Comparison of ENCODE assay signal across 11 cellular contexts in genomic region chr5:39176740-39177628, GRCh38. TPM values are rescaled to one million over a fixed set of nuclear protein-coding genes. Genes with fewer than 3 reads are reported as not detected.
DNase-seq lines count a peak whose midpoint lies in the region; ATAC-seq lines count a peak whose summit lies in the region.
"Had no signal": no experiment of that assay in that cellular context is flagged by ENCODE, and none has a peak within 500 bp of the region (broad histone marks: within the 10 kb centered on the region; RNA-seq: fewer than 3 reads in every experiment).

No MANE protein-coding gene starts in this region.

- H3K27me3 Mint-ChIP-seq in activated T-helper 17 cell treated with anti-CD3 and anti-CD28 coated beads, Interleukin-2, amount 50 U/mL, for 72 hours: no peaks in the 10 kb centered on the region

- DNase-seq in stimulated activated CD4-positive, alpha-beta T cell treated with anti-CD3 and anti-CD28 coated beads, Interleukin-4, amount 100 ng/mL, for 24 hours: peak; percentile 62
- DNase-seq in stimulated activated CD4-positive, alpha-beta T cell treated with anti-CD3 and anti-CD28 coated beads, Interleukin-4, amount 100 ng/mL, for 4 hours: no peak
- peak; percentile 84 for DNase-seq in Jurkat, Clone E6-1 (ENCODE audit: low read depth, low spot score)
- DNase-seq in EL (no peak), left ventricle myocardium superior (no peak), MG63 (no peak)
- DNase-seq: NCI-H510A treated with DMSO at 0.1 percent for 48 hours had no signal

- peak overlapping the region; percentile 80 for H3K4me3 Mint-ChIP-seq in activated T-helper 17 cell treated with anti-CD3 and anti-CD28 coated beads, Interleukin-2, amount 50 U/mL, for 72 hours

- H3K36me3 ChIP-seq in MG63: no peaks in the 10 kb centered on the region

- H3K9me3 ChIP-seq in MG63: no peaks in the 10 kb centered on the region

- H3K27ac Mint-ChIP-seq in activated T-helper 17 cell treated with anti-CD3 and anti-CD28 coated beads, Interleukin-2, amount 50 U/mL, for 72 hours: peak overlapping the region; percentile 87

- no peaks in the 10 kb centered on the region for H3K27me3 ChIP-seq in MG63

- peaks cover 81% of the 10 kb centered on the region for H3K4me1 Mint-ChIP-seq in activated T-helper 17 cell treated with anti-CD3 and anti-CD28 coated beads, Interleukin-2, amount 50 U/mL, for 72 hours

- ATAC-seq in activated T-helper 17 cell treated with anti-CD3 and anti-CD28 coated beads, Interleukin-2, amount 50 U/mL, for 72 hours (replicated peaks): peak; percentile 78
- no peak for ATAC-seq in HG03045 (IDR thresholded peaks at IDR 0.05; ENCODE audit: unreplicated experiment)
- no peak for ATAC-seq in left ventricle myocardium superior

- no peaks in the 10 kb centered on the region for H3K9me3 Mint-ChIP-seq in activated T-helper 17 cell treated with anti-CD3 and anti-CD28 coated beads, Interleukin-2, amount 50 U/mL, for 72 hours

- peak overlapping the region; percentile 38 for H3K4me3 ChIP-seq in Jurkat, Clone E6-1 (ENCODE audit: low read length)
- no peak overlapping the region for H3K4me3 ChIP-seq in MG63

- intact Hi-C loops in left ventricle myocardium superior (cut with micrococcal nuclease): no loop called here

- peaks cover 31% of the 10 kb centered on the region for H3K36me3 Mint-ChIP-seq in activated T-helper 17 cell treated with anti-CD3 and anti-CD28 coated beads, Interleukin-2, amount 50 U/mL, for 72 hours (ENCODE audit: low read depth)

RNA-seq across cellular contexts. Expression of gene FYB1, which starts 42.4 kb away (rescaled TPM):
- 3.7 TPM for polyA plus RNA-seq in Jurkat, Clone E6-1 (2012; ENCODE audit: insufficient read depth, insufficient read length)
- 100 to 1,000 TPM in 1 of 2 donors, 10 to 100 TPM in 1; 95.7 to 153 TPM for total RNA-seq in activated T-helper 17 cell treated with anti-CD3 and anti-CD28 coated beads, Interleukin-2, amount 50 U/mL, for 72 hours
- total RNA-seq in left ventricle myocardium superior: 5.8 TPM
- total RNA-seq in MG63 (2014; rRNA removed; shearing (Covaris generic); ENCODE audit: low replicate concordance): not detected in 2 replicates
- total RNA-seq: H1, myocyte had no signal
- polyA plus RNA-seq: H1 had no signal

Comparison
In these comparisons a context has a peak if more than half of its experiments do, and no peak if none do; other contexts are left out.
1. DNase-seq: peak in stimulated activated CD4-positive, alpha-beta T cell treated with anti-CD3 and anti-CD28 coated beads, Interleukin-4, amount 100 ng/mL, for 24 hours (single experiment) and Jurkat, Clone E6-1 (single experiment); none in stimulated activated CD4-positive, alpha-beta T cell treated with anti-CD3 and anti-CD28 coated beads, Interleukin-4, amount 100 ng/mL, for 4 hours (0 of 2), EL (single experiment), left ventricle myocardium superior (single experiment) and MG63 (single experiment).
2. RNA of gene FYB1, which starts 42.4 kb away (total RNA-seq): 95.7 to 153 TPM in activated T-helper 17 cell treated with anti-CD3 and anti-CD28 coated beads, Interleukin-2, amount 50 U/mL, for 72 hours; 5.8 TPM in left ventricle myocardium superior (single experiment) and not detected in MG63; every median in the first group is over 10 times any median in the second.